18 cellular contexts compared by ENCODE assay signal in genomic region chr2:140384946-140385345, GRCh38.
DNase-seq lines count a peak whose midpoint lies in the region; ATAC-seq, FAIRE-seq and TF ChIP-seq lines count a peak whose summit lies in the region.
"Had no signal": no experiment of that assay in that cellular context is flagged by ENCODE, and none has a peak within 500 bp of the region (broad histone marks: within the 10 kb centered on the region; RNA-seq: fewer than 3 reads in every experiment).

No MANE protein-coding gene starts in this region.

- peak overlapping the region; percentile 81; the same call in 1 of the 2 replicates for H2AFZ ChIP-seq in H1 (ENCODE audit: low read length)
- H2AFZ ChIP-seq: GM23338 had no signal

- H2BK120ac ChIP-seq in H1 (replicated peaks; ENCODE audit: low read depth, low read length) (no peak overlapping the region), mesendoderm (ENCODE audit: low read depth, low read length) (no peak overlapping the region)

- H3K79me2 ChIP-seq in H1 (ENCODE audit: control insufficient read depth in 1 of 2, insufficient read depth in 2 of 2, low read length in 2 of 2) (no peaks in the 10 kb centered on the region), mesendoderm (ENCODE audit: control insufficient read depth, insufficient read depth, low read length) (no peaks in the 10 kb centered on the region)

- H3K4me3 ChIP-seq in H1 (ENCODE audit: extremely low read depth in 1 of 4, insufficient read depth in 2 of 4, low read depth in 3 of 4, low read length in 4 of 4) = no peak overlapping the region
- no peak overlapping the region for H3K4me3 ChIP-seq in mesendoderm (ENCODE audit: low read length)
- H3K4me3 ChIP-seq: GM23338 had no signal

- TF ChIP-seq POLR2A in H1 (IDR thresholded peaks at IDR 0.05; ENCODE audit: control extremely low read depth in 1 of 2, low read depth in 2 of 2, low read length in 2 of 2) = no peak

- H2BK15ac ChIP-seq in H1 (ENCODE audit: low read length) = no peak overlapping the region
- no peak overlapping the region for H2BK15ac ChIP-seq in mesendoderm (replicated peaks; ENCODE audit: low read depth)

- no peak overlapping the region for H4K91ac ChIP-seq in H1 (replicated peaks; ENCODE audit: insufficient read length, low read length)

- H3K36me3 ChIP-seq in H1 (ENCODE audit: control insufficient read depth in 2 of 4, insufficient read depth in 4 of 4, low read length in 3 of 4) = no peaks in the 10 kb centered on the region
- H3K36me3 ChIP-seq in mesendoderm (ENCODE audit: control insufficient read depth, insufficient read depth, low read length) = no peaks in the 10 kb centered on the region

- H3K18ac ChIP-seq in H1 (ENCODE audit: extremely low read depth, low read length) (no peak overlapping the region), mesendoderm (ENCODE audit: low read length) (no peak overlapping the region)

- no peak overlapping the region for H3K4ac ChIP-seq in H1 (replicated peaks; ENCODE audit: insufficient read length, low read depth, low read length)
- no peak overlapping the region for H3K4ac ChIP-seq in mesendoderm (ENCODE audit: low read depth, low read length)

- H4K20me1 ChIP-seq in H1 (replicated peaks in 1 of 2; ENCODE audit: control insufficient read depth in 1 of 2, insufficient read depth in 2 of 2, low read length in 2 of 2) = no peaks in the 10 kb centered on the region

- ATAC-seq in HG02763 (IDR thresholded peaks at IDR 0.05; ENCODE audit: unreplicated experiment) = no peak
- no peak for ATAC-seq in HG03175 (IDR thresholded peaks at IDR 0.05; ENCODE audit: unreplicated experiment)
- ATAC-seq: GM23338 had no signal

- no peaks in the 10 kb centered on the region for H3K79me1 ChIP-seq in H1 (ENCODE audit: low read depth, low read length)
- no peaks in the 10 kb centered on the region for H3K79me1 ChIP-seq in mesendoderm (ENCODE audit: low read length)

- DNase-seq in H1 (ENCODE audit: low read depth in 1 of 2, low spot score in 2 of 2) = no peak
- peak; percentile 57 for DNase-seq in islet precursor cell
- DNase-seq in mesendoderm = peak; percentile 11
- DNase-seq in epidermal melanocyte (ENCODE audit: insufficient read length, low spot score) = no peak
- DNase-seq: C1 segment of cervical spinal cord; Calu3; CD4-positive, alpha-beta memory T cell; COR-L47; DMS53; DMS79 treated with DMSO at 0.1 percent for 48 hours; GF-D8; HCEC 1CT had no signal

- H4K8ac ChIP-seq in H1 (ENCODE audit: extremely low read depth, insufficient read depth, low read length) = no peak overlapping the region
- H4K8ac ChIP-seq in mesendoderm (ENCODE audit: low read depth, low read length) = no peak overlapping the region

- no peak overlapping the region for H2BK20ac ChIP-seq in H1 (ENCODE audit: low read length)

- no peak for TF ChIP-seq CTCF in H1 (IDR thresholded peaks at IDR 0.05; ENCODE audit: control extremely low read depth in 1 of 3, insufficient read depth in 1 of 3, low read depth in 1 of 3, low read length in 3 of 3)

- H2BK5ac ChIP-seq in H1 (ENCODE audit: low read depth, low read length) (no peak overlapping the region), mesendoderm (ENCODE audit: low read length) (no peak overlapping the region)

- H3K9ac ChIP-seq in H1 (replicated peaks in 1 of 4; ENCODE audit: extremely low read depth in 1 of 4, low read depth in 3 of 4, low read length in 3 of 4) = no peak overlapping the region
- no peak overlapping the region for H3K9ac ChIP-seq in mesendoderm (ENCODE audit: low read length)

- CTCF ChIA-PET in H1 (lab: Charles Lee; ENCODE audit: partially characterized antibody) = no interaction called here

- no peaks in the 10 kb centered on the region for H3K4me1 ChIP-seq in H1 (replicated peaks in 1 of 4; ENCODE audit: control insufficient read depth in 3 of 4, insufficient read depth in 4 of 4, low read length in 3 of 4)
- no peaks in the 10 kb centered on the region for H3K4me1 ChIP-seq in mesendoderm (ENCODE audit: control insufficient read depth, low read depth, low read length)

- H3K56ac ChIP-seq in H1 (replicated peaks; ENCODE audit: insufficient read length, low read depth, low read length) = no peak overlapping the region
- no peak overlapping the region for H3K56ac ChIP-seq in mesendoderm (ENCODE audit: low read length)

- no peak overlapping the region for H2BK12ac ChIP-seq in H1 (ENCODE audit: low read depth, low read length)

- H4K5ac ChIP-seq in H1 (ENCODE audit: insufficient read length, low read depth, low read length) (no peak overlapping the region), mesendoderm (ENCODE audit: low read length) (no peak overlapping the region)

- no peak for FAIRE-seq in H1 (lab: Jason Lieb, UNC)
- FAIRE-seq: GM12891, GM18507, H54 had no signal

- no peaks in the 10 kb centered on the region for H3K23me2 ChIP-seq in H1 (ENCODE audit: low read depth, low read length)

- no peak for TF ChIP-seq RAD21 in H1 (IDR thresholded peaks at IDR 0.05 in 1 of 2, conservative IDR thresholded peaks at IDR 0.05 in 1 of 2; ENCODE audit: low read depth in 2 of 2, low read length in 2 of 2)

- TF ChIP-seq EP300 in H1 (IDR thresholded peaks at IDR 0.05; ENCODE audit: borderline replicate concordance in 1 of 2, low read depth in 2 of 2, low read length in 2 of 2) = no peak

- H3K23ac ChIP-seq in H1 (ENCODE audit: insufficient read length) = no peak overlapping the region
- no peak overlapping the region for H3K23ac ChIP-seq in mesendoderm (ENCODE audit: low read length)

- H3K4me2 ChIP-seq in H1 (ENCODE audit: insufficient read depth in 1 of 2, low read depth in 2 of 2, low read length in 2 of 2) (no peak overlapping the region), mesendoderm (ENCODE audit: low read length) (no peak overlapping the region)
- H3K4me2 ChIP-seq: GM23338 had no signal

- WGBS in H1 (ENCODE audit: extremely low coverage in 1 of 2, insufficient coverage in 1 of 2, insufficient read length in 1 of 2, insufficient replicate concordance in 2 of 2, low coverage in 1 of 2, low lambda C conversion rate in 2 of 2, missing lambda C conversion rate in 1 of 2), 2 experiments = 93% methylated on average over 6 of the region's 6 CpGs; no CpG with 5 or more reads in 1 of the 2 experiments
- WGBS in mesendoderm (ENCODE audit: extremely low coverage, insufficient coverage, low lambda C conversion rate) = no CpG with 5 or more reads among the region's 6 CpGs

- H3K9me3 ChIP-seq in H1 (ENCODE audit: insufficient read depth in 2 of 2, low read depth in 1 of 2, low read length in 1 of 2) = no peaks in the 10 kb centered on the region

- no peaks in the 10 kb centered on the region for H3K27me3 ChIP-seq in H1 (replicated peaks in 1 of 4; ENCODE audit: control insufficient read depth in 3 of 4, extremely low read depth in 1 of 4, insufficient read depth in 3 of 4, low read length in 3 of 4)
- H3K27me3 ChIP-seq in mesendoderm (ENCODE audit: insufficient read depth, low read length, poor library complexity) = no peaks in the 10 kb centered on the region

- POLR2A ChIA-PET in H1 (lab: Charles Lee; ENCODE audit: partially characterized antibody) = no interaction called here

- H2AK5ac ChIP-seq in H1 (ENCODE audit: low read depth, low read length) (no peak overlapping the region), mesendoderm (ENCODE audit: low read length) (no peak overlapping the region)

- no peak overlapping the region for H3K14ac ChIP-seq in H1 (ENCODE audit: insufficient read length)

- H3K27ac ChIP-seq in H1 (ENCODE audit: low read depth, low read length) = no peak overlapping the region
- no peak overlapping the region for H3K27ac ChIP-seq in mesendoderm (ENCODE audit: low read depth, low read length)

TF ChIP-seq in H1, 55 proteins besides CTCF, POLR2A, EP300 and RAD21:
- TF ChIP-seq BRCA1 (IDR thresholded peaks at IDR 0.05; ENCODE audit: low read depth, low read length) (no peak), POLR2AphosphoS5 (IDR thresholded peaks at IDR 0.05; ENCODE audit: low read depth, low read length) (no peak), CEBPB (IDR thresholded peaks at IDR 0.05; ENCODE audit: low read depth, low read length) (no peak), RNF2 (IDR thresholded peaks at IDR 0.05; ENCODE audit: borderline replicate concordance, low read depth, low read length, missing control alignments, poor library complexity, severe bottlenecking) (no peak), USF2 (IDR thresholded peaks at IDR 0.05; ENCODE audit: low read length) (no peak), RFX5 (IDR thresholded peaks at IDR 0.05; ENCODE audit: borderline replicate concordance, low read depth, low read length) (no peak), CBX5 (IDR thresholded peaks at IDR 0.05; ENCODE audit: low read depth, low read length) (no peak), SAP30 (IDR thresholded peaks at IDR 0.05; ENCODE audit: insufficient read depth, insufficient replicate concordance, low read length) (no peak), SIX5 (IDR thresholded peaks at IDR 0.05; ENCODE audit: low read depth, low read length) (no peak)
TF ChIP-seq in H1: peak in this region for 0.

Comparison
In these comparisons a context has a peak if more than half of its experiments do, and no peak if none do; other contexts are left out.
1. DNase-seq: peak in islet precursor cell (single experiment) and mesendoderm (single experiment); none in H1 (0 of 2) and epidermal melanocyte (single experiment).